ENCODE assay signal across 9 cellular contexts in genomic region chr17:63549289-63549945, GRCh38. TPM values are rescaled to one million over a fixed set of nuclear protein-coding genes. Genes with fewer than 3 reads are reported as not detected.
DNase-seq lines count a peak whose midpoint lies in the region; ATAC-seq and TF ChIP-seq lines count a peak whose summit lies in the region.
"Had no signal": no experiment of that assay in that cellular context is flagged by ENCODE, and none has a peak within 500 bp of the region (broad histone marks: within the 10 kb centered on the region; RNA-seq: fewer than 3 reads in every experiment).

No MANE protein-coding gene starts in this region.

- peaks cover 0 to 2% (median 0%) of the 10 kb centered on the region in 5 donors for H3K27me3 Mint-ChIP-seq in naive thymus-derived CD4-positive, alpha-beta T cell

- H3K4me3 Mint-ChIP-seq in naive thymus-derived CD4-positive, alpha-beta T cell, result peak overlapping the region; percentile 85 to 99 (median 98)

- CTCF ChIA-PET in naive thymus-derived CD4-positive, alpha-beta T cell (lab: Charles Lee), result interaction anchor here (0.6 to 0.9 kb wide), 4 partner anchors 18 to 164 kb away, joined by 3 to 8 read pairs (median 4); no protein-coding TSS in a partner anchor

- ATAC-seq in GM21737 (IDR thresholded peaks at IDR 0.05; ENCODE audit: unreplicated experiment), result peak; percentile 15
- ATAC-seq in naive thymus-derived CD4-positive, alpha-beta T cell, result no peak

- peaks cover 26 to 42% (median 33%) of the 10 kb centered on the region in 7 donors for H3K4me1 Mint-ChIP-seq in naive thymus-derived CD4-positive, alpha-beta T cell

- intact Hi-C loops in dorsolateral prefrontal cortex (cut with DNase I), result loop anchor here in 1 of 2 donors (10.0 kb wide), 1 partner anchor 275 kb away; the partner anchor contains the start of genes FTSJ3 and PSMC5
- intact Hi-C loops in naive thymus-derived CD4-positive, alpha-beta T cell (cut with micrococcal nuclease), result no loop called here

- peaks cover 0 to 7% (median 5%) of the 10 kb centered on the region in 3 experiments for H3K36me3 ChIP-seq in naive thymus-derived CD4-positive, alpha-beta T cell (ENCODE audit: control insufficient read depth in 2 of 3, insufficient read depth in 3 of 3, low read length in 3 of 3)

- H3K27me3 ChIP-seq in dorsolateral prefrontal cortex, result no peaks in the 10 kb centered on the region
- no peaks in the 10 kb centered on the region for H3K27me3 ChIP-seq in naive thymus-derived CD4-positive, alpha-beta T cell (ENCODE audit: control insufficient read depth in 2 of 2, insufficient read depth in 2 of 2, low read length in 2 of 2)

- H3K9me3 Mint-ChIP-seq in naive thymus-derived CD4-positive, alpha-beta T cell, result no peaks in the 10 kb centered on the region

- H3K27ac ChIP-seq in dorsolateral prefrontal cortex, result peak overlapping the region; percentile 63 to 96 (median 90)
- H3K27ac ChIP-seq in naive thymus-derived CD4-positive, alpha-beta T cell (ENCODE audit: low read depth, low read length), result peak overlapping the region; percentile 90

- POLR2A ChIA-PET in naive thymus-derived CD4-positive, alpha-beta T cell (lab: Charles Lee), result interaction anchor here (0.5 to 2.5 kb wide), 11 partner anchors 9 to 445 kb away, joined by 3 to 13 read pairs (median 4); partner anchors contain the start of gene TACO1

- TF ChIP-seq CTCF in dorsolateral prefrontal cortex (IDR thresholded peaks at IDR 0.05 in 54 of 56, conservative IDR thresholded peaks at IDR 0.05 in 2 of 56; ENCODE audit: low read depth in 1 of 56, partially characterized antibody in 56 of 56), result no peak

- H3K27ac Mint-ChIP-seq in naive thymus-derived CD4-positive, alpha-beta T cell, result peak overlapping the region; percentile 94 to 97 (median 96)

- H3K4me3 ChIP-seq in dorsolateral prefrontal cortex, result peak overlapping the region; percentile 62 to 100 (median 97)
- peak overlapping the region; percentile 93 for H3K4me3 ChIP-seq in naive thymus-derived CD4-positive, alpha-beta T cell (ENCODE audit: low read length)

- DNase-seq in COLO668 (lab: John Stamatoyannopoulos, UW; ENCODE audit: unreplicated experiment), result peak; percentile 47
- peak; percentile 25 for DNase-seq in NCI-H460 (ENCODE audit: extremely low read depth, low read depth)
- DNase-seq in dorsolateral prefrontal cortex, result peak in 2 of 10 donors; percentile 39 to 51
- DNase-seq in naive thymus-derived CD4-positive, alpha-beta T cell, result no peak
- no peak for DNase-seq in NCI-H748 treated with DMSO at 0.1 percent for 48 hours (lab: John Stamatoyannopoulos, UW)
- no peak for DNase-seq in RPMI8226
- DNase-seq in NCI-H1417 (lab: John Stamatoyannopoulos, UW), result no peak

- H3K4me1 ChIP-seq in naive thymus-derived CD4-positive, alpha-beta T cell (ENCODE audit: control insufficient read depth in 2 of 2, insufficient read depth in 2 of 2, low read length in 2 of 2), result peaks cover 18 to 23% of the 10 kb centered on the region in 2 donors

- H3K9me3 ChIP-seq in naive thymus-derived CD4-positive, alpha-beta T cell (ENCODE audit: control insufficient read depth in 2 of 3, low read length in 3 of 3), result no peaks in the 10 kb centered on the region

- peaks cover 0 to 8% (median 3%) of the 10 kb centered on the region in 5 donors for H3K36me3 Mint-ChIP-seq in naive thymus-derived CD4-positive, alpha-beta T cell

RNA-seq across cellular contexts. Expression of gene DCAF7, which starts 0.9 kb away (rescaled TPM):
- total RNA-seq in NCI-H460 (2014; rRNA removed; shearing (Covaris generic)), result 39.1 and 39.8 TPM in 2 replicates
- 28.8 and 29.4 TPM in 2 replicates for polyA plus RNA-seq in NCI-H460 (2014; cell fraction: nucleus; rRNA removed)
- total RNA-seq in dorsolateral prefrontal cortex, result 10 to 100 TPM; 51.7 to 77.3 (median 64.0) TPM
- total RNA-seq in naive thymus-derived CD4-positive, alpha-beta T cell, result 100 to 1,000 TPM in 1 of 5 experiments, 10 to 100 TPM in 4; 26.0 to 128 (median 70.0) TPM
- 10 to 100 TPM; 56.0 to 83.0 TPM for polyA plus RNA-seq in naive thymus-derived CD4-positive, alpha-beta T cell

RNA-seq across cellular contexts. Expression of gene KCNH6, which starts 26.3 kb away (rescaled TPM):
- total RNA-seq in NCI-H460 (2014; rRNA removed; shearing (Covaris generic)), result not detected in 2 replicates
- polyA plus RNA-seq in NCI-H460 (2014; cell fraction: nucleus; rRNA removed), result 0.05 TPM in 1 of 2 replicates, not detected in the other
- 1 to 10 TPM in 51 of 120 experiments, under 1 TPM in 69; 0.28 to 1.8 (median 0.97) TPM for total RNA-seq in dorsolateral prefrontal cortex
- not detected for total RNA-seq in naive thymus-derived CD4-positive, alpha-beta T cell
- not detected for polyA plus RNA-seq in naive thymus-derived CD4-positive, alpha-beta T cell
- total RNA-seq: RPMI7951 had no signal

RNA-seq across cellular contexts. Expression of gene TACO1, which starts 51.3 kb away (rescaled TPM):
- total RNA-seq in NCI-H460 (2014; rRNA removed; shearing (Covaris generic)), result 33.0 and 34.0 TPM in 2 replicates
- 22.8 and 29.6 TPM in 2 replicates for polyA plus RNA-seq in NCI-H460 (2014; cell fraction: nucleus; rRNA removed)
- total RNA-seq in dorsolateral prefrontal cortex, result 10 to 100 TPM; 11.2 to 27.0 (median 20.5) TPM
- total RNA-seq in naive thymus-derived CD4-positive, alpha-beta T cell, result 10 to 100 TPM; 11.1 to 20.3 (median 15.2) TPM
- polyA plus RNA-seq in naive thymus-derived CD4-positive, alpha-beta T cell, result 10 to 100 TPM; 20.4 to 21.2 TPM

Comparison
In these comparisons a context has a peak if more than half of its experiments do, and no peak if none do; other contexts are left out.
1. DNase-seq: peak in COLO668 (single experiment) and NCI-H460 (single experiment); none in naive thymus-derived CD4-positive, alpha-beta T cell (0 of 9), NCI-H748 treated with DMSO at 0.1 percent for 48 hours (single experiment), RPMI8226 (single experiment) and NCI-H1417 (0 of 3).